Comparison of ENCODE assay signal across 12 cellular contexts in genomic region chr5:96509721-96510383, GRCh38.
A peak's percentile ranks its signal among the peaks of the same experiment; 100 is the strongest.
DNase-seq lines count a peak whose midpoint lies in the region; ATAC-seq and TF ChIP-seq lines count a peak whose summit lies in the region.
"Had no signal": no experiment of that assay in that cellular context is flagged by ENCODE, and none has a peak within 500 bp of the region (broad histone marks: within the 10 kb centered on the region; RNA-seq: fewer than 3 reads in every experiment).

No MANE protein-coding gene starts in this region.

- peaks cover 20% of the 10 kb centered on the region for H3K27me3 Mint-ChIP-seq in mesothelial cell of epicardium (ENCODE audit: low read depth)

- DNase-seq in GM04503 (ENCODE audit: low read depth) = peak; percentile 87
- DNase-seq in RKO (ENCODE audit: low spot score) = peak; percentile 64
- peak; percentile 91 for DNase-seq in renal cortical epithelial cell (ENCODE audit: low read depth)
- DNase-seq in D341Med (ENCODE audit: low spot score) = no peak
- DNase-seq in NCI-H2171 (lab: John Stamatoyannopoulos, UW) = no peak
- DNase-seq in mesothelial cell of epicardium (ENCODE audit: low spot score in 2 of 2, unreplicated experiment in 2 of 2) = no peak
- no peak for DNase-seq in KBM-7
- DNase-seq: DMS153, NCI-H446, occipital lobe had no signal

- ATAC-seq in esophagus mucosa = peak; percentile 67

- H3K4me3 Mint-ChIP-seq in mesothelial cell of epicardium = no peak overlapping the region

- H3K4me1 Mint-ChIP-seq in mesothelial cell of epicardium = no peaks in the 10 kb centered on the region

- H3K9me3 Mint-ChIP-seq in mesothelial cell of epicardium = no peaks in the 10 kb centered on the region
- H3K9me3 Mint-ChIP-seq: activated T-helper 2 cell treated with anti-CD3 and anti-CD28 coated beads, Interferon-gamma antibody, Interleukin-2, Interleukin-4, amounts not matched to agents 10 μg/mL and 5 μg/mL and 100 μg/mL, durations not matched to agents 14 hours and 24 hours and 36 hours had no signal

- no peak for TF ChIP-seq CTCF in mesothelial cell of epicardium (IDR thresholded peaks at IDR 0.05; ENCODE audit: unreplicated experiment)

- in situ Hi-C loops in KBM-7 (cut with MboI; ENCODE audit: low pct_unique_long_range_greater_than_20kb, low sequenced_read_pairs) = no loop called here

- no peak overlapping the region for H3K27ac Mint-ChIP-seq in mesothelial cell of epicardium
- H3K27ac Mint-ChIP-seq: activated T-helper 2 cell treated with anti-CD3 and anti-CD28 coated beads, Interferon-gamma antibody, Interleukin-2, Interleukin-4, amounts not matched to agents 10 μg/mL and 5 μg/mL and 100 μg/mL, durations not matched to agents 14 hours and 24 hours and 36 hours had no signal

- H3K36me3 Mint-ChIP-seq in mesothelial cell of epicardium = no peaks in the 10 kb centered on the region

Comparison
In these comparisons a context has a peak if more than half of its experiments do, and no peak if none do; other contexts are left out.
1. DNase-seq: peak in GM04503 (single experiment), RKO (single experiment) and renal cortical epithelial cell (single experiment); none in D341Med (single experiment), NCI-H2171 (single experiment), mesothelial cell of epicardium (0 of 2) and KBM-7 (single experiment).